9 cellular contexts compared by ENCODE assay signal in the genomic region with DNA sequence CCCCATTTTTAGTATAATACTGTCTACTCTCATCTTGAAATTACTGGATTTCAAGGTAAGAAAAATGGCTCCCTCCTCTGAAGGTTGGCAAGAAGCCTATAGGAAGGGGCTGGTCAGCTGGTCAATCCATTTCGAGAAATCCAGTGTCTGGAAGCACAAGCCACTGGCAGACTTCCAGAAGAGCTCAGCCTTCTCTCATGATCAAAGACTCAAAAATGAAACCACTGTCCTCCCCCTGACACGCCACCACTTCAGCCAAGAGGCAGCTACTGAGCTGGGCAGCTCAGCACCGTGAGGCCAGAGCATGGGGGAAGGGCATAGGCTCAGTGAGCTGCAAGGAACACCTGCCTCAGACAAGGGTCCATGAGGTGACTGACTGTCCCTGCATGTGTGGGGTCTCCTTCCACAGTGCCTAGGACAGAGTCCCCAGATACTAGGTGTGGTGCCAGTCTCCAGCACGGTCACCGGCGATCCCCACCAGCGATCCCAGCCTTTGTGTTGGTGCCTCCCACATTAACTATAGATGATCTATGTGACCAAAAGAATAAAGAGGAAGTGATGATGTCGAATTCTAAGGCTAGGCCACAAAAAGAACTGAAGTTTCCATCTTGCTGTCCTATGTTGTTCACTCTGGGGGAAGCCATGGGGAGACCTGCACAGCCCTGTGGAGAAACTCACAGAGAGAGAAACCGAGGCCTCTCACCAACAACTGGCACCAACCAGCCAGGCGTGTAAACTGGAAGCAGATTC.
DNase-seq lines count a peak whose midpoint lies in the region; ATAC-seq and TF ChIP-seq lines count a peak whose summit lies in the region.
"Had no signal": no experiment of that assay in that cellular context is flagged by ENCODE, and none has a peak within 500 bp of the region (broad histone marks: within the 10 kb centered on the region; RNA-seq: fewer than 3 reads in every experiment).

No MANE protein-coding gene starts in this region.

- ATAC-seq in lower lobe of right lung (peak; percentile 56 to 64), upper lobe of left lung (ENCODE audit: low FRiP score in 2 of 2) (peak; percentile 42 to 65), GM19324 (IDR thresholded peaks at IDR 0.05; ENCODE audit: low FRiP score, unreplicated experiment) (no peak)

- H3K27ac Mint-ChIP-seq in chondrocyte (ENCODE audit: unreplicated experiment) = peak overlapping the region; percentile 93
- H3K27ac Mint-ChIP-seq: dendritic cell treated with granulocyte-macrophage colony-stimulating factor and Interleukin-4, amounts not matched to agents 40 ng/mL and 50 ng/mL, for 4 days had no signal

- H3K36me3 ChIP-seq in lower lobe of right lung (no peaks in the 10 kb centered on the region), upper lobe of left lung (no peaks in the 10 kb centered on the region)

- H3K27me3 ChIP-seq in lower lobe of right lung (ENCODE audit: low read depth) (no peaks in the 10 kb centered on the region), upper lobe of left lung (no peaks in the 10 kb centered on the region)

- peaks cover 35% of the 10 kb centered on the region for H3K4me1 ChIP-seq in lower lobe of right lung
- peaks cover 17 to 27% (median 22%) of the 10 kb centered on the region in 4 donors for H3K4me1 ChIP-seq in upper lobe of left lung

- no peaks in the 10 kb centered on the region for H3K36me3 Mint-ChIP-seq in chondrocyte (ENCODE audit: low read depth)

- TF ChIP-seq EP300 in upper lobe of left lung (IDR thresholded peaks at IDR 0.05) = no peak

- no peaks in the 10 kb centered on the region for H3K27me3 Mint-ChIP-seq in chondrocyte (ENCODE audit: low read depth)
- H3K27me3 Mint-ChIP-seq: dendritic cell treated with granulocyte-macrophage colony-stimulating factor and Interleukin-4, amounts not matched to agents 40 ng/mL and 50 ng/mL, for 4 days had no signal

- no peaks in the 10 kb centered on the region for H3K9me3 ChIP-seq in lower lobe of right lung
- no peaks in the 10 kb centered on the region for H3K9me3 ChIP-seq in upper lobe of left lung

- H3K27ac ChIP-seq in lower lobe of right lung = peak overlapping the region; percentile 76
- peak overlapping the region; percentile 55 to 83 (median 68) for H3K27ac ChIP-seq in upper lobe of left lung

- TF ChIP-seq CTCF in chondrocyte (IDR thresholded peaks at IDR 0.05) (no peak), lower lobe of right lung (IDR thresholded peaks at IDR 0.05) (no peak), upper lobe of left lung (IDR thresholded peaks at IDR 0.05) (no peak)

- TF ChIP-seq POLR2A in upper lobe of left lung (IDR thresholded peaks at IDR 0.05) = no peak

- WGBS in upper lobe of left lung, 2 donors = 69 to 74% methylated on average over 9 to 10 of the region's 10 CpGs

- DNase-seq in NCI-H82 (lab: John Stamatoyannopoulos, UW) = peak; percentile 20
- DNase-seq in NCI-H82 treated with DMSO at 0.1 percent for 48 hours (lab: John Stamatoyannopoulos, UW; ENCODE audit: unreplicated experiment) = no peak
- no peak for DNase-seq in chondrocyte (ENCODE audit: low spot score)
- DNase-seq in lower lobe of right lung = no peak
- DNase-seq in upper lobe of left lung = peak; percentile 45 to 50
- no peak for DNase-seq in NCI-H524 treated with DMSO at 0.1 percent for 48 hours (lab: John Stamatoyannopoulos, UW)
- DNase-seq in HPDE6-E6E7 (ENCODE audit: extremely low spot score) = no peak

- no peak overlapping the region for H3K4me3 Mint-ChIP-seq in chondrocyte (ENCODE audit: unreplicated experiment)
- H3K4me3 Mint-ChIP-seq: dendritic cell treated with granulocyte-macrophage colony-stimulating factor and Interleukin-4, amounts not matched to agents 40 ng/mL and 50 ng/mL, for 4 days had no signal

- no peaks in the 10 kb centered on the region for H3K9me3 Mint-ChIP-seq in chondrocyte (ENCODE audit: low read depth)
- H3K9me3 Mint-ChIP-seq: dendritic cell treated with granulocyte-macrophage colony-stimulating factor and Interleukin-4, amounts not matched to agents 40 ng/mL and 50 ng/mL, for 4 days had no signal

- H3K4me1 Mint-ChIP-seq in chondrocyte (ENCODE audit: low read depth) = peaks cover 51% of the 10 kb centered on the region

- no peak overlapping the region for H3K4me3 ChIP-seq in lower lobe of right lung
- H3K4me3 ChIP-seq in upper lobe of left lung = no peak overlapping the region

- intact Hi-C loops in lower lobe of right lung (cut with DNase I) = no loop called here

Comparison
In these comparisons a context has a peak if more than half of its experiments do, and no peak if none do; other contexts are left out.
1. DNase-seq: peak in NCI-H82 (single experiment) and upper lobe of left lung (2 of 2); none in NCI-H82 treated with DMSO at 0.1 percent for 48 hours (single experiment), chondrocyte (single experiment), lower lobe of right lung (single experiment), NCI-H524 treated with DMSO at 0.1 percent for 48 hours (single experiment) and HPDE6-E6E7 (single experiment).